In the genomic region with DNA sequence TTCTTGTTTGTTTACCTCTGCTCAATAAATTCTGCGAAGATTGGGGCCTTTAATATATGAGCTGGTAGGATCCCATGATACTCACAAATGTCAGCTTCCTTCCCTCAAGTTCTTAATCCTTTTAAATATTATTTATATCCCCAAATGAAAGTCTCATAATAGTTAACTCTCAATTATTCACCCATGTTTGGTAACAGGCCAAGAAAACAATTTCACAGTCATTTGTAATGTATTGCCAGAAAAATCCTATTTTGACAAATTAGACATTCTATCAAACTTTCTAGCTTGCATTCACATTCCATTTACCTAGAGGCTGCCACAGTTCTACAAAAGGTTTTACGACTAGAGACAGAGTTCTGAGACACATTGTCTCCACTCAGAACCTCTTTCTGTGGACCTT, we compare ENCODE assay signal across 27 cellular contexts.
"Had no signal": no experiment of that assay in that cellular context is flagged by ENCODE, and none has a peak within 500 bp of the region (broad histone marks: within the 10 kb centered on the region; RNA-seq: fewer than 3 reads in every experiment).

No MANE protein-coding gene starts in this region.

- H3K27ac ChIP-seq: stomach, suprapubic skin, testis, thoracic aorta, thyroid gland, tibial artery, tibial nerve, transverse colon, upper lobe of left lung, upper lobe of right lung, uterus, vagina had no signal

- H3K9me3 ChIP-seq: stomach, suprapubic skin, testis, thoracic aorta, thyroid gland, tibial artery, tibial nerve, transverse colon, upper lobe of left lung, upper lobe of right lung, uterus, vagina had no signal

- H3K36me3 Mint-ChIP-seq: stimulated activated effector memory CD8-positive, alpha-beta T cell treated with anti-CD3 and anti-CD28 coated beads, Interleukin-12 subunit alpha, Interleukin-12 subunit beta, amount 100 ng/mL, for 72 hours; stimulated activated memory B cell treated with anti-CD40 and anti-IgM and Interleukin-4, amounts not matched to agents 10 μg/mL and 1 μg/mL and 100 μg/mL, for 72 hours; stimulated activated naive B cell treated with anti-CD40 and anti-IgM and Interleukin-4, amounts not matched to agents 10 μg/mL and 1 μg/mL and 100 μg/mL, for 72 hours; type B pancreatic cell had no signal

- H3K27me3 ChIP-seq: stomach, suprapubic skin, testis, thyroid gland, tibial artery, tibial nerve, transverse colon, upper lobe of left lung, upper lobe of right lung, uterus, vagina had no signal

- DNase-seq: stimulated activated CD4-positive, alpha-beta T cell treated with anti-CD3 and anti-CD28 coated beads, Interleukin-2, amount 100 ng/mL, for 48 hours; stimulated activated CD4-positive, alpha-beta T cell treated with anti-CD3 and anti-CD28 coated beads, Interleukin-4, amount 100 ng/mL, for 1 hour; stimulated activated CD4-positive, alpha-beta T cell treated with anti-CD3 and anti-CD28 coated beads, Interleukin-4, amount 100 ng/mL, for 24 hours; stimulated activated CD4-positive, alpha-beta T cell treated with anti-CD3 and anti-CD28 coated beads, Interleukin-4, amount 100 ng/mL, for 4 hours; stimulated activated CD8-positive, alpha-beta memory T cell treated with anti-CD3 and anti-CD28 coated beads, Interleukin-4, amount 100 ng/mL, for 48 hours; stimulated activated naive B cell treated with anti-CD40 and anti-IgM and Interleukin-4, amounts not matched to agents 10 μg/mL and 1 μg/mL and 100 μg/mL, for 72 hours; stimulated activated naive CD4-positive, alpha-beta T cell; stimulated activated naive CD4-positive, alpha-beta T cell treated with Interleukin-2 at 50 U/mL for 16 hours; stimulated activated naive CD8-positive, alpha-beta T cell treated with anti-CD3 and anti-CD28 coated beads, Interleukin-15, amount 100 ng/mL, for 72 hours; stimulated activated naive CD8-positive, alpha-beta T cell treated with anti-CD3 and anti-CD28 coated beads, Interleukin-15, Interleukin-2, amounts not matched to agents 100 U/mL and 50 U/mL, for 24 hours; stomach; testis; thyroid gland; tibial artery; transverse colon; trophoblast cell; upper lobe of right lung; uterus had no signal

- H3K4me3 Mint-ChIP-seq: stimulated activated effector memory CD8-positive, alpha-beta T cell treated with anti-CD3 and anti-CD28 coated beads, Interleukin-12 subunit alpha, Interleukin-12 subunit beta, amount 100 ng/mL, for 72 hours; stimulated activated memory B cell treated with anti-CD40 and anti-IgM and Interleukin-4, amounts not matched to agents 10 μg/mL and 1 μg/mL and 100 μg/mL, for 72 hours; stimulated activated naive B cell treated with anti-CD40 and anti-IgM and Interleukin-4, amounts not matched to agents 10 μg/mL and 1 μg/mL and 100 μg/mL, for 72 hours; stimulated activated naive CD8-positive, alpha-beta T cell treated with anti-CD3 and anti-CD28 coated beads, Interleukin-15, amount 100 ng/mL, for 72 hours; stimulated activated naive CD8-positive, alpha-beta T cell treated with anti-CD3 and anti-CD28 coated beads, Interleukin-15, Interleukin-2, amounts not matched to agents 100 ng/mL and 50 ng/mL, for 24 hours; type B pancreatic cell had no signal

- H3K4me1 Mint-ChIP-seq: stimulated activated effector memory CD8-positive, alpha-beta T cell treated with anti-CD3 and anti-CD28 coated beads, Interleukin-12 subunit alpha, Interleukin-12 subunit beta, amount 100 ng/mL, for 72 hours; stimulated activated memory B cell treated with anti-CD40 and anti-IgM and Interleukin-4, amounts not matched to agents 10 μg/mL and 1 μg/mL and 100 μg/mL, for 72 hours; stimulated activated naive B cell treated with anti-CD40 and anti-IgM and Interleukin-4, amounts not matched to agents 10 μg/mL and 1 μg/mL and 100 μg/mL, for 72 hours; stimulated activated naive CD8-positive, alpha-beta T cell treated with anti-CD3 and anti-CD28 coated beads, Interleukin-15, amount 100 ng/mL, for 72 hours had no signal

- H3K27ac Mint-ChIP-seq: stimulated activated effector memory CD8-positive, alpha-beta T cell treated with anti-CD3 and anti-CD28 coated beads, Interleukin-12 subunit alpha, Interleukin-12 subunit beta, amount 100 ng/mL, for 72 hours; stimulated activated memory B cell treated with anti-CD40 and anti-IgM and Interleukin-4, amounts not matched to agents 10 μg/mL and 1 μg/mL and 100 μg/mL, for 72 hours; stimulated activated naive B cell treated with anti-CD40 and anti-IgM and Interleukin-4, amounts not matched to agents 10 μg/mL and 1 μg/mL and 100 μg/mL, for 72 hours; stimulated activated naive CD8-positive, alpha-beta T cell treated with anti-CD3 and anti-CD28 coated beads, Interleukin-15, Interleukin-2, amounts not matched to agents 100 ng/mL and 50 ng/mL, for 24 hours; type B pancreatic cell had no signal

- H3K4me1 ChIP-seq: testis, thyroid gland, transverse colon, upper lobe of left lung, upper lobe of right lung, uterus, vagina had no signal

- H3K36me3 ChIP-seq: stomach, suprapubic skin, thoracic aorta, thyroid gland, tibial artery, tibial nerve, transverse colon, upper lobe of left lung, upper lobe of right lung, uterus, vagina had no signal

- H3K4me3 ChIP-seq: stomach, suprapubic skin, testis, thoracic aorta, thyroid gland, tibial artery, tibial nerve, transverse colon, upper lobe of left lung, upper lobe of right lung, uterus, vagina had no signal

- H3K9me3 Mint-ChIP-seq: stimulated activated effector memory CD8-positive, alpha-beta T cell treated with anti-CD3 and anti-CD28 coated beads, Interleukin-12 subunit alpha, Interleukin-12 subunit beta, amount 100 ng/mL, for 72 hours; stimulated activated naive B cell treated with anti-CD40 and anti-IgM and Interleukin-4, amounts not matched to agents 10 μg/mL and 1 μg/mL and 100 μg/mL, for 72 hours; stimulated activated naive CD8-positive, alpha-beta T cell treated with anti-CD3 and anti-CD28 coated beads, Interleukin-15, amount 100 ng/mL, for 72 hours; stimulated activated naive CD8-positive, alpha-beta T cell treated with anti-CD3 and anti-CD28 coated beads, Interleukin-15, Interleukin-2, amounts not matched to agents 100 ng/mL and 50 ng/mL, for 24 hours; type B pancreatic cell had no signal

- H3K27me3 Mint-ChIP-seq: stimulated activated naive B cell treated with anti-CD40 and anti-IgM and Interleukin-4, amounts not matched to agents 10 μg/mL and 1 μg/mL and 100 μg/mL, for 72 hours had no signal

- ATAC-seq: stimulated activated effector memory CD8-positive, alpha-beta T cell treated with anti-CD3 and anti-CD28 coated beads, Interleukin-12 subunit alpha, Interleukin-12 subunit beta, amount 100 ng/mL, for 72 hours; stimulated activated memory B cell treated with anti-CD40 and anti-IgM and Interleukin-4, amounts not matched to agents 10 μg/mL and 1 μg/mL and 100 μg/mL, for 72 hours; stimulated activated naive B cell treated with anti-CD40 and anti-IgM and Interleukin-4, amounts not matched to agents 10 μg/mL and 1 μg/mL and 100 μg/mL, for 72 hours; stimulated activated naive CD8-positive, alpha-beta T cell treated with anti-CD3 and anti-CD28 coated beads, Interleukin-15, amount 100 ng/mL, for 72 hours; stimulated activated naive CD8-positive, alpha-beta T cell treated with anti-CD3 and anti-CD28 coated beads, Interleukin-15, Interleukin-2, amounts not matched to agents 100 U/mL and 50 U/mL, for 24 hours; upper lobe of right lung had no signal
